In the genomic region with DNA sequence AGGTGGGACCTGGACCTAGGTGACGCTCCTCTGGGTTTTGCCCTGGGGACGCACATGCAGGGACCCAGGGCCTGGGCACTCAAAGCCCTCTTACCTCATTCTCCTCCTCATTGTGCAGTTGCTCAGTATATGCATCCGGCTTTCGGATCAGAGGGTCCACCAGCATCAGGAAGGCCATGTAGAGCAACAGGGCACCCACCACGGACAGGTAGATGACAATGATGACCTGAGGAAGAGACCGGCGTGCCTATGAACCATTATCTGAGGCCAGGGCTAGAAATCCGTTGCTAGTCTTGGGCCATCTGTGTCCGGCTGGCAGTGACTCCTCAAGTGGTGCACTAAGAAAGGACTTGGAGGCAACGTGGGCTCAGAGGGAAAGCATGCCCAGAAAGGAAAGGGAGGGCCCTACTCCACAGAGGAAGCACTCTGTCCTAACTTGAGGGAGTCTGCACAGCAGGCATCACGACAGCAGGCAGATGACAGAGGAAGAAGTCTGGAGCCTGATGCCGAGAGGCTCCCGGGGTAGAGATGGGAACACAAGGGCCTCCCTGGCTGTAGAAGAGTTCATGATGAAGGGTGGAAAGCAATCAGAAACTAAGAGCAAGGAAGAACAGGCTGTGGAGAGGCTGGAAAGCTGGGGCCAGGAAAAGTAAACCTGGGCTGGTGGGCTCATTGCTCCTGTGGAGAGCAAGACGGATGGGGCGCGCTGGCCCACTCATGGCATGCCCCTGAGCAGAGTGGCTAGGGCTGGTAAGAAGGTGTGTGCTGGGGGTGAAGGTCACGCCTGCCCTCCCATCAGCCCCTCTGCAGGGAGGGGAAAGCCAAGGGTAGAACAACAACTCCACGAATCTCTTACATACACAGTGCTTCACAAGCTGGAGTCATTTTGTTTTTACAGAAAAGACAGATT, we compare ENCODE assay signal across 26 cellular contexts. TPM values are rescaled to one million over a fixed set of nuclear protein-coding genes. Genes with fewer than 3 reads are reported as not detected.
"Had no signal": no experiment of that assay in that cellular context is flagged by ENCODE, and none has a peak within 500 bp of the region (broad histone marks: within the 10 kb centered on the region; RNA-seq: fewer than 3 reads in every experiment).

No MANE protein-coding gene starts in this region.

- H3K4me1 ChIP-seq: ascending aorta, sigmoid colon, upper lobe of left lung had no signal

- H3K4me3 ChIP-seq: ascending aorta, esophagus squamous epithelium, hepatocyte, sigmoid colon, thoracic aorta, upper lobe of left lung had no signal

- H3K4me1 Mint-ChIP-seq: activated CD4-positive, alpha-beta T cell treated with anti-CD3 and anti-CD28 coated beads for 36 hours; activated naive CD4-positive, alpha-beta T cell treated with anti-CD3 and anti-CD28 coated beads, Interleukin-2, amount 10 ng/mL, durations not matched to agents 7 days and 5 days; activated T-helper 17 cell treated with anti-CD3 and anti-CD28 coated beads, Interleukin-2, amount 50 U/mL, for 72 hours; stimulated activated memory B cell treated with anti-CD40 and anti-IgM and Interleukin-4, amounts not matched to agents 10 μg/mL and 1 μg/mL and 100 μg/mL, for 72 hours; WTC11 had no signal

- H3K27me3 Mint-ChIP-seq: activated CD4-positive, alpha-beta T cell treated with anti-CD3 and anti-CD28 coated beads for 36 hours; activated naive CD4-positive, alpha-beta T cell treated with anti-CD3 and anti-CD28 coated beads, Interleukin-2, amount 10 ng/mL, durations not matched to agents 7 days and 5 days; activated T-helper 17 cell treated with anti-CD3 and anti-CD28 coated beads, Interleukin-2, amount 50 U/mL, for 72 hours; dendritic cell treated with granulocyte-macrophage colony-stimulating factor and Interleukin-4, amounts not matched to agents 40 ng/mL and 50 ng/mL, for 4 days; stimulated activated memory B cell treated with anti-CD40 and anti-IgM and Interleukin-4, amounts not matched to agents 10 μg/mL and 1 μg/mL and 100 μg/mL, for 72 hours had no signal

- H3K4me2 ChIP-seq: hepatocyte had no signal

- H3K9me3 Mint-ChIP-seq: activated naive CD4-positive, alpha-beta T cell treated with anti-CD3 and anti-CD28 coated beads, Interleukin-2, amount 10 ng/mL, durations not matched to agents 7 days and 5 days; activated T-helper 17 cell treated with anti-CD3 and anti-CD28 coated beads, Interleukin-2, amount 50 U/mL, for 72 hours; dendritic cell treated with granulocyte-macrophage colony-stimulating factor and Interleukin-4, amounts not matched to agents 40 ng/mL and 50 ng/mL, for 4 days; stimulated activated memory B cell treated with anti-CD40 and anti-IgM and Interleukin-4, amounts not matched to agents 10 μg/mL and 1 μg/mL and 100 μg/mL, for 72 hours; WTC11 had no signal

- H3K27ac Mint-ChIP-seq: activated CD4-positive, alpha-beta T cell treated with anti-CD3 and anti-CD28 coated beads for 36 hours; activated naive CD4-positive, alpha-beta T cell treated with anti-CD3 and anti-CD28 coated beads, Interleukin-2, amount 10 ng/mL, durations not matched to agents 7 days and 5 days; activated T-helper 17 cell treated with anti-CD3 and anti-CD28 coated beads, Interleukin-2, amount 50 U/mL, for 72 hours; dendritic cell treated with granulocyte-macrophage colony-stimulating factor and Interleukin-4, amounts not matched to agents 40 ng/mL and 50 ng/mL, for 4 days; stimulated activated memory B cell treated with anti-CD40 and anti-IgM and Interleukin-4, amounts not matched to agents 10 μg/mL and 1 μg/mL and 100 μg/mL, for 72 hours; WTC11 had no signal

- H2AFZ ChIP-seq: hepatocyte had no signal

- ATAC-seq: activated CD4-positive, alpha-beta T cell treated with anti-CD3 and anti-CD28 coated beads for 36 hours; activated T-helper 17 cell treated with anti-CD3 and anti-CD28 coated beads, Interleukin-2, amount 50 U/mL, for 72 hours; stimulated activated memory B cell treated with anti-CD40 and anti-IgM and Interleukin-4, amounts not matched to agents 10 μg/mL and 1 μg/mL and 100 μg/mL, for 72 hours; WTC11 had no signal

- H3K4me3 Mint-ChIP-seq: activated CD4-positive, alpha-beta T cell treated with anti-CD3 and anti-CD28 coated beads for 36 hours; activated naive CD4-positive, alpha-beta T cell treated with anti-CD3 and anti-CD28 coated beads, Interleukin-2, amount 10 ng/mL, durations not matched to agents 7 days and 5 days; activated T-helper 17 cell treated with anti-CD3 and anti-CD28 coated beads, Interleukin-2, amount 50 U/mL, for 72 hours; dendritic cell treated with granulocyte-macrophage colony-stimulating factor and Interleukin-4, amounts not matched to agents 40 ng/mL and 50 ng/mL, for 4 days; stimulated activated memory B cell treated with anti-CD40 and anti-IgM and Interleukin-4, amounts not matched to agents 10 μg/mL and 1 μg/mL and 100 μg/mL, for 72 hours; WTC11 had no signal

- H3K27ac ChIP-seq: ascending aorta, esophagus squamous epithelium, hepatocyte, sigmoid colon, thoracic aorta, upper lobe of left lung had no signal

- FAIRE-seq: islet of Langerhans had no signal

- DNase-seq: activated CD4-positive, alpha-beta T cell treated with anti-CD3 and anti-CD28 coated beads for 36 hours; activated CD4-positive, alpha-beta T cell treated with anti-CD3 and anti-CD28 coated beads, Interleukin-2, amount 50 U/mL, for 48 hours; activated naive CD4-positive, alpha-beta T cell treated with anti-CD3 and anti-CD28 coated beads, Interleukin-2, amount 10 ng/mL, durations not matched to agents 7 days and 5 days; cerebellar nuclear complex; effector CD8-positive, alpha-beta T cell; esophagus squamous epithelium; sigmoid colon; stimulated activated CD4-positive, alpha-beta T cell treated with anti-CD3 and anti-CD28 coated beads, Interleukin-4, amount 100 ng/mL, for 4 hours; SW 1271; upper lobe of left lung had no signal

- H3K27me3 ChIP-seq: ascending aorta, hepatocyte, sigmoid colon, upper lobe of left lung had no signal

- H3K9me3 ChIP-seq: ascending aorta, esophagus squamous epithelium, sigmoid colon, thoracic aorta, upper lobe of left lung had no signal

RNA-seq across cellular contexts. Expression of gene ASCL5, which starts 17.0 kb away (rescaled TPM):
- total RNA-seq: ascending aorta; esophagus squamous epithelium; fibroblast of villous mesenchyme; glomerular endothelial cell; hepatocyte; lung microvascular endothelial cell; myocyte; osteoblast; pulmonary artery endothelial cell; sigmoid colon; T-helper 2 cell treated with Interferon-gamma antibody and Interleukin-4, amounts not matched to agents 100 ng/mL and 5 ng/mL, for 36 hours; thoracic aorta; upper lobe of left lung had no signal
- polyA plus RNA-seq: hepatocyte, neural cell had no signal

RNA-seq across cellular contexts. Expression of gene CACNA1S, which starts 31.8 kb away (rescaled TPM):
- total RNA-seq: activated CD4-positive, alpha-beta T cell treated with anti-CD3 and anti-CD28 coated beads for 36 hours; activated T-helper 17 cell treated with anti-CD3 and anti-CD28 coated beads, Interleukin-2, amount 50 U/mL, for 72 hours; ascending aorta; esophagus squamous epithelium; fibroblast of villous mesenchyme; glomerular endothelial cell; hepatocyte; lung microvascular endothelial cell; osteoblast; pulmonary artery endothelial cell; sigmoid colon; T-helper 2 cell treated with Interferon-gamma antibody and Interleukin-4, amounts not matched to agents 100 ng/mL and 5 ng/mL, for 36 hours; thoracic aorta had no signal
- polyA plus RNA-seq: hepatocyte had no signal

RNA-seq across cellular contexts. Expression of gene IGFN1, which starts 46.6 kb away (rescaled TPM):
- total RNA-seq: activated CD4-positive, alpha-beta T cell treated with anti-CD3 and anti-CD28 coated beads for 36 hours; ascending aorta; esophagus squamous epithelium; glomerular endothelial cell; lung microvascular endothelial cell; pulmonary artery endothelial cell; T-helper 2 cell treated with Interferon-gamma antibody and Interleukin-4, amounts not matched to agents 100 ng/mL and 5 ng/mL, for 36 hours; thoracic aorta had no signal
- polyA plus RNA-seq: neural cell had no signal
